15 cellular contexts compared by ENCODE assay signal in the genomic region with DNA sequence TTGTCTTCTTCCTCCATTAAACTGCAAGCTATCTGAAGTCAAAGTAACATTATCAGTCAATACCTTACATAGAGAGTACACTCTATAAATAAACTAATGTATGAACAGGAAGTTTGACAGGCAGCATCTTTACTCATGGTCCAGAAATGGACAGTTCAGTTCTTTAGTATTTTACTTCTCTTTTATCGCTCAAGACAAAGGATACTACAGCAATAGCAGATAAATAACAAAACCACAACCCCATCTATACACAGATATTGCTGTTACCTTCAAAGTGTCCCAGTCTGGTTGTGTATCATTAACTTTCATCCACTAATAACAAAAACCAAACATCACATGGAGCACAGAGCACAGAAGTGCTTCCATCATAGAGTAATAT.
DNase-seq lines count a peak whose midpoint lies in the region; ATAC-seq lines count a peak whose summit lies in the region.
"Had no signal": no experiment of that assay in that cellular context is flagged by ENCODE, and none has a peak within 500 bp of the region (broad histone marks: within the 10 kb centered on the region; RNA-seq: fewer than 3 reads in every experiment).

No MANE protein-coding gene starts in this region.

- ATAC-seq in GM18861 (IDR thresholded peaks at IDR 0.05; ENCODE audit: unreplicated experiment) (peak; percentile 84), GM19463 (IDR thresholded peaks at IDR 0.05; ENCODE audit: unreplicated experiment) (peak; percentile 74), HG02981 (IDR thresholded peaks at IDR 0.05; ENCODE audit: unreplicated experiment) (peak; percentile 84), HG03575 (IDR thresholded peaks at IDR 0.05; ENCODE audit: extremely low read depth, insufficient number of reproducible peaks, low FRiP score, unreplicated experiment) (peak; percentile 54)

- DNase-seq in HCEC 1CT, result no peak
- no peak for DNase-seq in HK-2 (ENCODE audit: unreplicated experiment)
- DNase-seq in NCI-H748 treated with DMSO at 0.1 percent for 48 hours (lab: John Stamatoyannopoulos, UW), result no peak
- no peak for DNase-seq in GM19240 (ENCODE audit: insufficient read length, low spot score)
- DNase-seq: activated CD4-positive, alpha-beta T cell treated with anti-CD3 and anti-CD28 coated beads, Interleukin-2, amount 50 U/mL, for 4 hours; activated T-cell treated with anti-CD3 and anti-CD28 coated beads, Interleukin-2, amount 50 U/mL, for 1 hour; COR-L47; GOT3; left ventricle myocardium inferior; NCI-H1092 treated with DMSO at 0.1 percent for 48 hours; SIG-M5 had no signal
